In genomic region chr14:75342762-75343599, GRCh38 we compare ENCODE assay signal across 16 cellular contexts.
DNase-seq lines count a peak whose midpoint lies in the region; ATAC-seq, FAIRE-seq and TF ChIP-seq lines count a peak whose summit lies in the region.
"Had no signal": no experiment of that assay in that cellular context is flagged by ENCODE, and none has a peak within 500 bp of the region (broad histone marks: within the 10 kb centered on the region; RNA-seq: fewer than 3 reads in every experiment).

No MANE protein-coding gene starts in this region.

- 82 to 84% methylated on average over 4 of the region's 4 CpGs for WGBS in GM23248 (ENCODE audit: low coverage in 1 of 2, low lambda C conversion rate in 2 of 2, missing lambda C conversion rate in 2 of 2), 2 experiments

- H3K4me3 ChIP-seq in lower lobe of right lung (no peak overlapping the region), GM23248 (no peak overlapping the region)
- H3K4me3 ChIP-seq: left lung had no signal

- H3K4me1 ChIP-seq in lower lobe of right lung (peaks cover 42% of the 10 kb centered on the region), GM23248 (ENCODE audit: insufficient read depth) (peaks cover 33% of the 10 kb centered on the region)

- H3K9ac ChIP-seq in GM23248, result no peak overlapping the region

- H3K9me2 ChIP-seq in GM23248 (ENCODE audit: insufficient read depth), result no peaks in the 10 kb centered on the region

- no peaks in the 10 kb centered on the region for H3K27me3 ChIP-seq in lower lobe of right lung (ENCODE audit: low read depth)
- no peaks in the 10 kb centered on the region for H3K27me3 ChIP-seq in GM23248 (replicated peaks; ENCODE audit: insufficient read depth)
- H3K27me3 ChIP-seq: left lung had no signal

- H3K4me2 ChIP-seq in GM23248 (ENCODE audit: unreplicated experiment), result no peak overlapping the region

- H3K27ac Mint-ChIP-seq in effector memory CD8-positive, alpha-beta T cell, result no peak overlapping the region
- H3K27ac Mint-ChIP-seq: activated CD8-positive, alpha-beta T cell treated with anti-CD3 and anti-CD28 coated beads, Interleukin-2, amount 10 ng/mL, durations not matched to agents 7 days and 5 days had no signal

- H3K9me3 Mint-ChIP-seq in effector memory CD8-positive, alpha-beta T cell, result no peaks in the 10 kb centered on the region

- DNase-seq in GM10248 (ENCODE audit: extremely low spot score) (peak; percentile 42), HTR-8/SVneo (ENCODE audit: insufficient read length, low spot score) (no peak), lower lobe of right lung (no peak), NCI-H187 (lab: John Stamatoyannopoulos, UW) (no peak), GM23248 (no peak)
- no peak for DNase-seq in effector memory CD8-positive, alpha-beta T cell
- DNase-seq: activated CD8-positive, alpha-beta T cell treated with anti-CD3 and anti-CD28 coated beads, Interleukin-2, amount 10 ng/mL, durations not matched to agents 7 days and 5 days; activated naive CD4-positive, alpha-beta T cell treated with anti-CD3 and anti-CD28 coated beads, Interleukin-2, amount 50 U/mL, for 16 hours; central memory CD4-positive, alpha-beta T cell; DND-41; left lung had no signal

- H2AFZ ChIP-seq in GM23248, result no peak overlapping the region

- intact Hi-C loops in lower lobe of right lung (cut with DNase I), result no loop called here

- ATAC-seq in GM21515 (IDR thresholded peaks at IDR 0.05; ENCODE audit: unreplicated experiment) (peak; percentile 67), lower lobe of right lung (no peak), GM19455 (IDR thresholded peaks at IDR 0.05; ENCODE audit: unreplicated experiment) (no peak)
- ATAC-seq in effector memory CD8-positive, alpha-beta T cell (replicated peaks), result no peak
- ATAC-seq: activated CD8-positive, alpha-beta T cell treated with anti-CD3 and anti-CD28 coated beads, Interleukin-2, amount 10 ng/mL, durations not matched to agents 7 days and 5 days; left lung had no signal

- H3K36me3 ChIP-seq in lower lobe of right lung (no peaks in the 10 kb centered on the region), GM23248 (ENCODE audit: low read depth) (no peaks in the 10 kb centered on the region)
- H3K36me3 ChIP-seq: left lung had no signal

- no peaks in the 10 kb centered on the region for H3K79me2 ChIP-seq in GM23248 (ENCODE audit: insufficient read depth)

- H3K9me3 ChIP-seq in lower lobe of right lung, result no peaks in the 10 kb centered on the region
- H3K9me3 ChIP-seq in GM23248 (ENCODE audit: low read depth), result no peaks in the 10 kb centered on the region
- H3K9me3 ChIP-seq: left lung had no signal

- H3K27me3 Mint-ChIP-seq in effector memory CD8-positive, alpha-beta T cell, result peaks cover 6 to 8% of the 10 kb centered on the region in 2 donors

- no peak for TF ChIP-seq CTCF in GM10248 (IDR thresholded peaks at IDR 0.05; ENCODE audit: control extremely low read depth, extremely low read depth, low read depth, missing control alignments)
- no peak for TF ChIP-seq CTCF in lower lobe of right lung (IDR thresholded peaks at IDR 0.05)

- peaks cover 39% of the 10 kb centered on the region for H3F3A ChIP-seq in GM23248 (ENCODE audit: insufficient read depth)

- CTCF ChIA-PET in GM10248 (lab: Yijun Ruan, JAX), result interaction anchor here (0.8 to 3.1 kb wide), 13 partner anchors 8 to 204 kb away, joined by 3 to 18 read pairs (median 3); no protein-coding TSS in a partner anchor

- peak overlapping the region; percentile 86 for H3K27ac ChIP-seq in lower lobe of right lung
- no peak overlapping the region for H3K27ac ChIP-seq in GM23248
- H3K27ac ChIP-seq: epithelial cell of prostate had no signal

- POLR2A ChIA-PET in GM10248 (lab: Yijun Ruan, JAX), result no interaction called here

- no peak overlapping the region for H3K4me3 Mint-ChIP-seq in effector memory CD8-positive, alpha-beta T cell
- H3K4me3 Mint-ChIP-seq: activated CD8-positive, alpha-beta T cell treated with anti-CD3 and anti-CD28 coated beads, Interleukin-2, amount 10 ng/mL, durations not matched to agents 7 days and 5 days had no signal

- in situ Hi-C loops in GM23248 (cut with MboI), result no loop called here

- H3K4me1 Mint-ChIP-seq in effector memory CD8-positive, alpha-beta T cell (ENCODE audit: low read depth in 2 of 2), result no peaks in the 10 kb centered on the region

- FAIRE-seq in HTR-8/SVneo (lab: Jason Lieb, UNC), result peak; percentile 81
- FAIRE-seq: H1, RCC 7860 had no signal

- H4K20me1 ChIP-seq in GM23248 (ENCODE audit: insufficient read depth), result no peaks in the 10 kb centered on the region

- no peaks in the 10 kb centered on the region for H3K36me3 Mint-ChIP-seq in effector memory CD8-positive, alpha-beta T cell (ENCODE audit: insufficient read depth)
